ENCODE assay signal across 5 cellular contexts in the genomic region with DNA sequence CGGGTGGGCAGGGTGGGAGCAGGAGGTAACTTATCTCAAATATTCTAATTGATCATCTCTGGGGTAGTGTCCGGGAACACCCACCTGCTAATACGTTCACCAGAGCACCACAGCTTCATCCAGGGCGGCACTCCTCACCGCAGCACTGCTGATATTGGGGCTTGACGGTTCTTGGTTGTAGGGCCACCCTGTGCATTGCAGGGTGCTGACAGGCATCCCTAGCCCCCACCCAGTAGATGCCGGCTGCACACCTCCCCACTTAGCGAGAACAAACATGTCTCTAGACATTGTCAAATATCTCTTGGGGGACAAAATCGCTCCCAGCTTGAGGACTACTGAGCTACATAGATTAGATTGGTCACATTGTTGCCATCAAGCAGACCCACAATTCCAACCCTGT.
"Had no signal": no experiment of that assay in that cellular context is flagged by ENCODE, and none has a peak within 500 bp of the region (broad histone marks: within the 10 kb centered on the region; RNA-seq: fewer than 3 reads in every experiment).

No MANE protein-coding gene starts in this region.

- H3K9ac ChIP-seq: GM23248 had no signal

- H3K27ac ChIP-seq: GM23248 had no signal

- H2AFZ ChIP-seq: GM23248 had no signal

- H3K4me3 ChIP-seq: GM23248, K562 had no signal

- DNase-seq: GM23248, GOT3, HCEC 1CT, IMR-90 had no signal
